In genomic region chr10:15315286-15315685, GRCh38 we compare ENCODE assay signal across 30 cellular contexts.
"Had no signal": no experiment of that assay in that cellular context is flagged by ENCODE, and none has a peak within 500 bp of the region (broad histone marks: within the 10 kb centered on the region; RNA-seq: fewer than 3 reads in every experiment).

No MANE protein-coding gene starts in this region.

- FAIRE-seq: islet of Langerhans had no signal

- H3K36me3 ChIP-seq: esophagus muscularis mucosa, heart right ventricle, left ventricle myocardium inferior, neutrophil, right lobe of liver, upper lobe of left lung, vagina, WERI-Rb-1 had no signal

- H3K9me3 Mint-ChIP-seq: activated CD4-positive, alpha-beta T cell treated with anti-CD3 and anti-CD28 coated beads, Interleukin-2, amount 10 ng/mL, durations not matched to agents 7 days and 5 days; activated CD8-positive, alpha-beta T cell treated with anti-CD3 and anti-CD28 coated beads for 36 hours; activated naive CD4-positive, alpha-beta T cell treated with anti-CD3 and anti-CD28 coated beads, Interleukin-2, amount 50 U/mL, for 24 hours; activated T-cell treated with anti-CD3 and anti-CD28 coated beads, Interleukin-2, amount 50 U/mL, for 4 hours; activated T-helper 17 cell treated with anti-CD3 and anti-CD28 coated beads, Interleukin-2, amount 50 U/mL, for 72 hours; effector memory CD8-positive, alpha-beta T cell had no signal

- H3K27me3 ChIP-seq: esophagus muscularis mucosa, foreskin keratinocyte, heart right ventricle, right lobe of liver, upper lobe of left lung, vagina had no signal

- H3K36me3 Mint-ChIP-seq: activated naive CD4-positive, alpha-beta T cell treated with anti-CD3 and anti-CD28 coated beads, Interleukin-2, amount 50 U/mL, for 24 hours; natural killer cell treated with Interleukin-12 subunit alpha and Interleukin-12 subunit beta and Interleukin-15 and Interleukin-18, amount 100 ng/mL, for 72 hours had no signal

- H3K27ac ChIP-seq: coronary artery, esophagus muscularis mucosa, foreskin keratinocyte, heart right ventricle, left ventricle myocardium inferior, neutrophil, skin epidermis, vagina, WERI-Rb-1 had no signal

- H3K9me3 ChIP-seq: esophagus muscularis mucosa, mucosa of descending colon, neutrophil, right lobe of liver, upper lobe of left lung, vagina had no signal

- H3K27ac Mint-ChIP-seq: activated CD4-positive, alpha-beta T cell treated with anti-CD3 and anti-CD28 coated beads, Interleukin-2, amount 10 ng/mL, durations not matched to agents 7 days and 5 days; activated CD8-positive, alpha-beta T cell treated with anti-CD3 and anti-CD28 coated beads for 36 hours; activated naive CD4-positive, alpha-beta T cell treated with anti-CD3 and anti-CD28 coated beads, Interleukin-2, amount 50 U/mL, for 24 hours; activated naive CD8-positive, alpha-beta T cell treated with anti-CD3 and anti-CD28 coated beads, Interleukin-2, amount 50 U/mL, for 24 hours; activated T-helper 17 cell treated with anti-CD3 and anti-CD28 coated beads, Interleukin-2, amount 50 U/mL, for 72 hours; effector memory CD8-positive, alpha-beta T cell; natural killer cell treated with Interleukin-12 subunit alpha and Interleukin-12 subunit beta and Interleukin-15 and Interleukin-18, amount 100 ng/mL, for 72 hours; T-helper 17 cell had no signal

- H3K4me1 Mint-ChIP-seq: activated CD4-positive, alpha-beta T cell treated with anti-CD3 and anti-CD28 coated beads, Interleukin-2, amount 10 ng/mL, durations not matched to agents 7 days and 5 days; activated naive CD4-positive, alpha-beta T cell treated with anti-CD3 and anti-CD28 coated beads, Interleukin-2, amount 50 U/mL, for 24 hours; activated naive CD8-positive, alpha-beta T cell treated with anti-CD3 and anti-CD28 coated beads, Interleukin-2, amount 50 U/mL, for 24 hours; activated T-helper 17 cell treated with anti-CD3 and anti-CD28 coated beads, Interleukin-2, amount 50 U/mL, for 72 hours had no signal

- ATAC-seq: activated CD8-positive, alpha-beta T cell treated with anti-CD3 and anti-CD28 coated beads for 36 hours; activated naive CD8-positive, alpha-beta T cell treated with anti-CD3 and anti-CD28 coated beads, Interleukin-2, amount 50 U/mL, for 24 hours; activated T-cell treated with anti-CD3 and anti-CD28 coated beads, Interleukin-2, amount 50 U/mL, for 4 hours; activated T-helper 17 cell treated with anti-CD3 and anti-CD28 coated beads, Interleukin-2, amount 50 U/mL, for 72 hours; effector memory CD8-positive, alpha-beta T cell; foreskin keratinocyte; heart right ventricle; mucosa of descending colon; natural killer cell treated with Interleukin-12 subunit alpha and Interleukin-12 subunit beta and Interleukin-15 and Interleukin-18, amount 100 ng/mL, for 72 hours; right lobe of liver; stimulated activated naive CD8-positive, alpha-beta T cell treated with anti-CD3 and anti-CD28 coated beads, Interleukin-15, Interleukin-2, amounts not matched to agents 100 U/mL and 50 U/mL, for 24 hours; T-helper 17 cell had no signal

- H3K4me3 ChIP-seq: coronary artery, esophagus muscularis mucosa, heart right ventricle, left ventricle myocardium inferior, lung, mucosa of descending colon, right lobe of liver, skin epidermis, upper lobe of left lung, vagina had no signal

- H3K27me3 Mint-ChIP-seq: activated CD4-positive, alpha-beta T cell treated with anti-CD3 and anti-CD28 coated beads, Interleukin-2, amount 10 ng/mL, durations not matched to agents 7 days and 5 days; activated CD8-positive, alpha-beta T cell treated with anti-CD3 and anti-CD28 coated beads for 36 hours; activated naive CD4-positive, alpha-beta T cell treated with anti-CD3 and anti-CD28 coated beads, Interleukin-2, amount 50 U/mL, for 24 hours; activated naive CD8-positive, alpha-beta T cell treated with anti-CD3 and anti-CD28 coated beads, Interleukin-2, amount 50 U/mL, for 24 hours; activated T-helper 17 cell treated with anti-CD3 and anti-CD28 coated beads, Interleukin-2, amount 50 U/mL, for 72 hours; T-helper 17 cell had no signal

- H3K4me1 ChIP-seq: foreskin keratinocyte, vagina had no signal

- DNase-seq: activated CD4-positive, alpha-beta T cell treated with anti-CD3 and anti-CD28 coated beads, Interleukin-2, amount 10 ng/mL, durations not matched to agents 7 days and 5 days; activated CD4-positive, CD25-positive, alpha-beta regulatory T cell treated with anti-CD3 and anti-CD28 coated beads, Interleukin-2, amount 50 U/mL, for 72 hours; activated CD8-positive, alpha-beta T cell treated with anti-CD3 and anti-CD28 coated beads for 36 hours; activated naive CD8-positive, alpha-beta T cell treated with anti-CD3 and anti-CD28 coated beads, Interleukin-2, amount 50 U/mL, for 24 hours; activated T-cell treated with anti-CD3 and anti-CD28 coated beads, Interleukin-2, amount 50 U/mL, for 4 hours; amygdala; effector memory CD8-positive, alpha-beta T cell; foreskin keratinocyte; heart right ventricle; left ventricle myocardium inferior; mesendoderm; mucosa of descending colon; right lobe of liver; stimulated activated CD4-positive, alpha-beta T cell treated with anti-CD3 and anti-CD28 coated beads, Interleukin-12 subunit alpha, Interleukin-12 subunit beta, amount 100 ng/mL, for 4 hours; stimulated activated CD4-positive, alpha-beta T cell treated with anti-CD3 and anti-CD28 coated beads, Interleukin-4, amount 100 ng/mL, for 1 hour; stimulated activated naive CD8-positive, alpha-beta T cell treated with anti-CD3 and anti-CD28 coated beads, Interleukin-15, Interleukin-2, amounts not matched to agents 100 U/mL and 50 U/mL, for 24 hours; T-helper 17 cell; T1000; WERI-Rb-1 had no signal

- H3K4me3 Mint-ChIP-seq: activated CD4-positive, alpha-beta T cell treated with anti-CD3 and anti-CD28 coated beads, Interleukin-2, amount 10 ng/mL, durations not matched to agents 7 days and 5 days; activated CD8-positive, alpha-beta T cell treated with anti-CD3 and anti-CD28 coated beads for 36 hours; activated naive CD4-positive, alpha-beta T cell treated with anti-CD3 and anti-CD28 coated beads, Interleukin-2, amount 50 U/mL, for 24 hours; activated naive CD8-positive, alpha-beta T cell treated with anti-CD3 and anti-CD28 coated beads, Interleukin-2, amount 50 U/mL, for 24 hours; activated T-cell treated with anti-CD3 and anti-CD28 coated beads, Interleukin-2, amount 50 U/mL, for 4 hours; activated T-helper 17 cell treated with anti-CD3 and anti-CD28 coated beads, Interleukin-2, amount 50 U/mL, for 72 hours; effector memory CD8-positive, alpha-beta T cell; natural killer cell treated with Interleukin-12 subunit alpha and Interleukin-12 subunit beta and Interleukin-15 and Interleukin-18, amount 100 ng/mL, for 72 hours had no signal
